ENCODE assay signal across 1 cellular context in genomic region chr19:55206664-55207500, GRCh38.
TF ChIP-seq lines count a peak whose summit lies in the region.

No MANE protein-coding gene starts in this region.

TF ChIP-seq in K562, 482 proteins besides CTCF, POLR2A, EP300 and RAD21 (continued from another document and continues in another):
- TF ChIP-seq THRB (CRISPR knock-in tag; conservative IDR thresholded peaks at IDR 0.05) (no peak), ZBED1 (IDR thresholded peaks at IDR 0.05) (0 out of 2 replicates have a peak, but pooled peaks have one; percentile 29), NFATC3 (IDR thresholded peaks at IDR 0.05) (no peak), CEBPB (tag; IDR thresholded peaks at IDR 0.05) (no peak), KAT7 (CRISPR knock-in tag; IDR thresholded peaks at IDR 0.05; ENCODE audit: borderline replicate concordance) (no peak; the same call in 1 of the 2 replicates), NELFE (IDR thresholded peaks at IDR 0.05; ENCODE audit: insufficient read depth, insufficient read length) (no peak), ZMIZ1 (IDR thresholded peaks at IDR 0.05; ENCODE audit: low read depth in 2 of 2, low read length in 2 of 2) (no peak), SMARCE1 (IDR thresholded peaks at IDR 0.05) (peak; percentile 76), TBL1XR1 (IDR thresholded peaks at IDR 0.05; ENCODE audit: low read length in 2 of 2) (peak in 1 of 2 experiments; percentile 54; a peak in 2 of 4 replicates), NR2C1 (IDR thresholded peaks at IDR 0.05) (peak; percentile 28; the same call in 1 of the 2 replicates), NR2C1 (tag; IDR thresholded peaks at IDR 0.05) (peak; percentile 20; the same call in 1 of the 2 replicates), ZNF41 (CRISPR knock-in tag; conservative IDR thresholded peaks at IDR 0.05) (no peak), TFE3 (CRISPR knock-in tag; IDR thresholded peaks at IDR 0.05) (no peak), CCNT2 (IDR thresholded peaks at IDR 0.05; ENCODE audit: borderline replicate concordance, extremely low read depth, insufficient read length, low read depth, low read length) (peak; percentile 49), ATF6 (CRISPR knock-in tag; IDR thresholded peaks at IDR 0.05) (no peak), MNT (conservative IDR thresholded peaks at IDR 0.05) (peak; percentile 67 to 84), FOSL1 (tag; conservative IDR thresholded peaks at IDR 0.05) (peak; percentile 97), FOXA1 (IDR thresholded peaks at IDR 0.05; ENCODE audit: borderline replicate concordance) (no peak), YBX1 (IDR thresholded peaks at IDR 0.05) (no peak), CXXC5 (CRISPR knock-in tag; IDR thresholded peaks at IDR 0.05) (peak; percentile 76), HDAC2 (IDR thresholded peaks at IDR 0.05) (peak; percentile 71; the same call in 1 of the 2 replicates), ZNF224 (CRISPR knock-in tag; IDR thresholded peaks at IDR 0.05) (no peak), RHOXF2B (CRISPR knock-in tag; conservative IDR thresholded peaks at IDR 0.05) (no peak), ZNF717 (CRISPR knock-in tag; IDR thresholded peaks at IDR 0.05) (no peak), ARNT (IDR thresholded peaks at IDR 0.05) (no peak), RNF219 (CRISPR knock-in tag; IDR thresholded peaks at IDR 0.05) (no peak), MAFF (IDR thresholded peaks at IDR 0.05; ENCODE audit: low read length) (no peak), RCOR1 (IDR thresholded peaks at IDR 0.05; ENCODE audit: borderline replicate concordance in 1 of 2, low read depth in 2 of 2, low read length in 2 of 2) (peak in 1 of 2 experiments; percentile 51; a peak in 1 of 4 replicates), NR0B1 (IDR thresholded peaks at IDR 0.05; ENCODE audit: partially characterized antibody) (no peak), ZFP36 (IDR thresholded peaks at IDR 0.05; ENCODE audit: low read depth, low read length, partially characterized antibody) (peak; percentile 11), VEZF1 (CRISPR knock-in tag; IDR thresholded peaks at IDR 0.05) (peak; percentile 98), ESRRB (CRISPR knock-in tag; IDR thresholded peaks at IDR 0.05; ENCODE audit: borderline replicate concordance) (no peak), PTRF (tag; IDR thresholded peaks at IDR 0.05) (no peak), MCM5 (IDR thresholded peaks at IDR 0.05; ENCODE audit: low read depth) (no peak), CBFA2T3 (IDR thresholded peaks at IDR 0.05) (peak; percentile 58), HCFC1 (IDR thresholded peaks at IDR 0.05; ENCODE audit: low read depth, low read length) (no peak; the same call in 1 of the 2 replicates), ZNF785 (CRISPR knock-in tag; IDR thresholded peaks at IDR 0.05) (no peak), ZNF239 (CRISPR knock-in tag; IDR thresholded peaks at IDR 0.05) (no peak), HOMEZ (CRISPR knock-in tag; IDR thresholded peaks at IDR 0.05) (no peak), RNF2 (IDR thresholded peaks at IDR 0.05) (no peak; the same call in 1 of the 2 replicates), ZBTB8A (IDR thresholded peaks at IDR 0.05; ENCODE audit: partially characterized antibody) (no peak), ELK3 (CRISPR knock-in tag; IDR thresholded peaks at IDR 0.05) (no peak), FOXP4 (CRISPR knock-in tag; IDR thresholded peaks at IDR 0.05; ENCODE audit: borderline replicate concordance) (no peak), GTF2F1 (IDR thresholded peaks at IDR 0.05; ENCODE audit: low read depth, low read length) (0 out of 2 replicates have a peak, but pooled peaks have one; percentile 63), HDGF (IDR thresholded peaks at IDR 0.05) (no peak)
